Comparison of ENCODE assay signal across 1 cellular context in the genomic region with DNA sequence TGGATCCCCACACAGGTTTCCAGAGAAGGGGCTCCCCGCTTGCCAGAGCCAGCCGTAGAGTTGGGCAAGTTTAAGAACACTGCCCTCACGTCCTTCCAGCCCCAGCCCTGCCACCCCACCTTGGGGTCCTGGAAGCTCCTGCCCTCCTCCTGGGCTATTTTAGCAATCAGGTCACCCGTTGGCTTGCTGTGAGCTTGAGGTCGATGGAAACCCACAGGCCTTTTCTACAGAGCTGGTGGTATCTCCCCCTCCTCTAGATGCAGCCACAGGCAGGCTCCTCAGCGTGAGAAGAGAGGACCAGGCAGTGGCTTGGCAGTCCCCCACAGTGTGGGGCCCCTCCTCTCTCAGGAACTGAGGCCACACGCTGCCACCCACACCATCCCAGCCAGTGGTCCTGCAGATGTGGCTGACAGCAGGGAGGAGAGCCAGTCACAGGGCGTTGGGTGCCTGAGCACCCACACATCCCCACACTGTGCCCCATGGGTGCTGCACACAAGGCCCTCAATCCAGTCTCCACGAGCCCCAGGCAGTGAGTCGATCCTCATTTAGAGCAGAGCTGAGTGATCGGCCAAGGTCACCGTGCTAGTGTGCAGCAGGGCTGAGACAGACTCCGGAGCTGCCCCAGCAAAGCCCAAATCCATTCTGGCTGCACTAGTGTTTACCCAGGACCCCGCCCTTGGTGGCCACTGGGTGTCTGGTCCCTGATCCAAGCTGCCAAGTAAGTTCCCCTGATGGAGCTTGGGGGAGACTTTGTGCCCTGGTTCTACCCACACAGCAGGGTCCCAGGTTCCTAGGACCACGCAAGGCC.
TF ChIP-seq lines count a peak whose summit lies in the region.

No MANE protein-coding gene starts in this region.

TF ChIP-seq in GM12878, 131 proteins besides CTCF, POLR2A, EP300 and RAD21:
- TF ChIP-seq NFIC (IDR thresholded peaks at IDR 0.05; ENCODE audit: low read depth, low read length): no peak
- no peak for TF ChIP-seq NR2C1 (IDR thresholded peaks at IDR 0.05)
- no peak for TF ChIP-seq MTA2 (IDR thresholded peaks at IDR 0.05; ENCODE audit: low read depth)
- TF ChIP-seq EZH2 (IDR thresholded peaks at IDR 0.05; ENCODE audit: borderline replicate concordance, control insufficient read depth, low read depth, low read length): no peak
- TF ChIP-seq ZNF24 (IDR thresholded peaks at IDR 0.05): no peak
- TF ChIP-seq BCL11A (IDR thresholded peaks at IDR 0.05; ENCODE audit: low read depth, low read length): no peak
- TF ChIP-seq, protein P1, sequence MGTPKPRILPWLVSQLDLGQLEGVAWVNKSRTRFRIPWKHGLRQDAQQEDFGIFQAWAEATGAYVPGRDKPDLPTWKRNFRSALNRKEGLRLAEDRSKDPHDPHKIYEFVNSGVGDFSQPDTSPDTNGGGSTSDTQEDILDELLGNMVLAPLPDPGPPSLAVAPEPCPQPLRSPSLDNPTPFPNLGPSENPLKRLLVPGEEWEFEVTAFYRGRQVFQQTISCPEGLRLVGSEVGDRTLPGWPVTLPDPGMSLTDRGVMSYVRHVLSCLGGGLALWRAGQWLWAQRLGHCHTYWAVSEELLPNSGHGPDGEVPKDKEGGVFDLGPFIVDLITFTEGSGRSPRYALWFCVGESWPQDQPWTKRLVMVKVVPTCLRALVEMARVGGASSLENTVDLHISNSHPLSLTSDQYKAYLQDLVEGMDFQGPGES (IDR thresholded peaks at IDR 0.05): no peak
- no peak for TF ChIP-seq SP1 (IDR thresholded peaks at IDR 0.05; ENCODE audit: low read depth, low read length)
- no peak for TF ChIP-seq CHD4 (IDR thresholded peaks at IDR 0.05)
- no peak for TF ChIP-seq SUPT20H (IDR thresholded peaks at IDR 0.05; ENCODE audit: borderline replicate concordance, control insufficient read depth, low read depth, low read length)
- no peak for TF ChIP-seq EED (IDR thresholded peaks at IDR 0.05; ENCODE audit: low read depth)
